In genomic region chr20:49794336-49795124, GRCh38 we compare ENCODE assay signal across 16 cellular contexts. TPM values are rescaled to one million over a fixed set of nuclear protein-coding genes. Genes with fewer than 3 reads are reported as not detected.
DNase-seq lines count a peak whose midpoint lies in the region; ATAC-seq, FAIRE-seq and TF ChIP-seq lines count a peak whose summit lies in the region.
"Had no signal": no experiment of that assay in that cellular context is flagged by ENCODE, and none has a peak within 500 bp of the region (broad histone marks: within the 10 kb centered on the region; RNA-seq: fewer than 3 reads in every experiment).

No MANE protein-coding gene starts in this region.

- no peak overlapping the region for H2AFZ ChIP-seq in GM12878 (ENCODE audit: control insufficient read depth, low read depth, low read length)

- H3K4me1 Mint-ChIP-seq in Calu3 (ENCODE audit: low read depth, unreplicated experiment) = peaks cover 43% of the 10 kb centered on the region

- no peaks in the 10 kb centered on the region for H3K79me2 ChIP-seq in GM12878 (ENCODE audit: control insufficient read depth, insufficient read depth, low read length)

- intact Hi-C loops in Calu3 (cut with micrococcal nuclease; ENCODE audit: unreplicated experiment) = loop anchor here (5.0 kb wide), 2 partner anchors 82 to 97 kb away; partner anchors contain the start of gene B4GALT5
- intact Hi-C loops in GM12878 (cut with micrococcal nuclease; ENCODE audit: unreplicated experiment) = no loop called here

- H3K36me3 ChIP-seq in GM12878 (ENCODE audit: control insufficient read depth in 2 of 2, insufficient read depth in 2 of 2, low read length in 1 of 2) = no peaks in the 10 kb centered on the region
- no peaks in the 10 kb centered on the region for H3K36me3 ChIP-seq in muscle layer of duodenum (ENCODE audit: control insufficient read depth in 1 of 2, insufficient read depth in 2 of 2, low read length in 2 of 2)
- H3K36me3 ChIP-seq: gastroesophageal sphincter, pancreas, thyroid gland, WERI-Rb-1 had no signal

- TF ChIP-seq POLR2A in GM12878 (IDR thresholded peaks at IDR 0.05; ENCODE audit: low read depth, low read length) = no peak

- TF ChIP-seq RAD21 in GM12878 (IDR thresholded peaks at IDR 0.05; ENCODE audit: insufficient read depth, low read depth, low read length) = no peak

- SMC1A ChIA-PET in GM12878 (lab: Charles Lee; ENCODE audit: uncharacterized antibody, unreplicated experiment) = interaction anchor here (0.7 to 1.3 kb wide), 5 partner anchors 16 to 254 kb away, joined by 3 to 4 read pairs (median 3); no protein-coding TSS in a partner anchor

- BruUV-seq in Calu3 (replicated peaks; lab: Mats Ljungman, UMichigan) (no TSS peak), GM12878 (replicated peaks; lab: Mats Ljungman, UMichigan) (no TSS peak)

- no peaks in the 10 kb centered on the region; the same call in 1 of the 2 replicates for H3K4me1 ChIP-seq in GM12878 (ENCODE audit: control insufficient read depth, insufficient read depth, low read length)
- no peaks in the 10 kb centered on the region for H3K4me1 ChIP-seq in muscle layer of duodenum (ENCODE audit: control insufficient read depth in 1 of 2, insufficient read depth in 2 of 2, low read length in 2 of 2)
- H3K4me1 ChIP-seq: gastroesophageal sphincter, pancreas, thyroid gland had no signal

- ATAC-seq in GM12878 (peak; percentile 47; the same call in 2 of the 3 replicates), GM19455 (IDR thresholded peaks at IDR 0.05; ENCODE audit: unreplicated experiment) (no peak)
- ATAC-seq: gastroesophageal sphincter had no signal

- no peaks in the 10 kb centered on the region; the same call in 2 of the 3 replicates for H3K9me3 ChIP-seq in GM12878 (replicated peaks; ENCODE audit: control insufficient read depth, insufficient read depth, low read length)
- H3K9me3 ChIP-seq in muscle layer of duodenum (ENCODE audit: control insufficient read depth in 1 of 2, low read length in 2 of 2) = no peaks in the 10 kb centered on the region
- H3K9me3 ChIP-seq: gastroesophageal sphincter, pancreas, thyroid gland had no signal

- peaks cover 10% of the 10 kb centered on the region for H3K36me3 Mint-ChIP-seq in Calu3 (ENCODE audit: insufficient read depth, unreplicated experiment)

- WGBS in GM12878 (ENCODE audit: insufficient coverage, insufficient replicate concordance, low lambda C conversion rate, missing lambda C conversion rate) = 74% methylated on average over 10 of the region's 10 CpGs

- H3K27ac Mint-ChIP-seq in Calu3 (ENCODE audit: unreplicated experiment) = peak overlapping the region; percentile 45

- in situ Hi-C loops in GM12878 (cut with MboI) = no loop called here

- TF ChIP-seq CTCF in Calu3 (IDR thresholded peaks at IDR 0.05; ENCODE audit: unreplicated experiment) (no peak), GM12878 (IDR thresholded peaks at IDR 0.05 in 2 of 3, conservative IDR thresholded peaks at IDR 0.05 in 1 of 3; ENCODE audit: control insufficient read depth in 2 of 3, extremely low read depth in 1 of 3, insufficient read depth in 1 of 3, low read depth in 3 of 3, low read length in 3 of 3) (no peak), GM10266 (IDR thresholded peaks at IDR 0.05; ENCODE audit: control insufficient read depth, insufficient read depth, low read depth, missing control alignments) (no peak)

- TF ChIP-seq EP300 in GM12878 (IDR thresholded peaks at IDR 0.05; ENCODE audit: borderline replicate concordance in 1 of 2, control insufficient read depth in 1 of 2, low read depth in 2 of 2, low read length in 2 of 2) = no peak

- FAIRE-seq in GM12878 (lab: Jason Lieb, UNC) = no peak
- FAIRE-seq in urothelium cell line (lab: Jason Lieb, UNC) = no peak
- FAIRE-seq: pancreas had no signal

- CTCF ChIA-PET in Calu3 (lab: Charles Lee) = interaction anchor here (0.5 to 2.3 kb wide), 4 partner anchors 18 to 183 kb away, joined by 3 to 11 read pairs (median 6); partner anchors contain the start of gene SLC9A8
- CTCF ChIA-PET in GM12878 (lab: Yijun Ruan, JAX) = interaction anchor here (0.6 to 1.0 kb wide), 3 partner anchors 28 to 186 kb away, joined by 3 read pairs; no protein-coding TSS in a partner anchor

- peak; percentile 59 for DNase-seq in Calu3
- DNase-seq in NOMO-1 (lab: John Stamatoyannopoulos, UW; ENCODE audit: unreplicated experiment in 2 of 2) = peak; percentile 78 to 86
- DNase-seq in GM12878 (ENCODE audit: low read depth, low spot score) = no peak
- no peak for DNase-seq in A172 (ENCODE audit: low spot score)
- DNase-seq in GM10266 (ENCODE audit: extremely low spot score) = no peak
- DNase-seq in urothelium cell line (ENCODE audit: low spot score) = no peak
- DNase-seq: cerebellar nuclear complex; left cardiac atrium; NCI-H2081 treated with DMSO at 0.1 percent for 48 hours; pancreas; stimulated activated CD4-positive, alpha-beta T cell treated with anti-CD3 and anti-CD28 coated beads, Interleukin-4, amount 100 ng/mL, for 4 hours; thyroid gland; WERI-Rb-1 had no signal

- POLR2A ChIA-PET in GM12878 (lab: Charles Lee) = interaction anchor here (2.7 kb wide), 1 partner anchor 19 kb away, joined by 9 read pairs; no protein-coding TSS in a partner anchor

- no peaks in the 10 kb centered on the region for H3K27me3 ChIP-seq in GM12878 (replicated peaks in 1 of 2; ENCODE audit: control insufficient read depth in 2 of 2, insufficient read depth in 2 of 2, low read length in 1 of 2)
- no peaks in the 10 kb centered on the region for H3K27me3 ChIP-seq in muscle layer of duodenum (ENCODE audit: low read depth, low read length)
- H3K27me3 ChIP-seq: gastroesophageal sphincter, pancreas, thyroid gland had no signal

- no peaks in the 10 kb centered on the region for H3K9me3 Mint-ChIP-seq in Calu3 (ENCODE audit: low read depth, unreplicated experiment)

- no peak overlapping the region for H3K4me3 Mint-ChIP-seq in Calu3 (ENCODE audit: low read depth, unreplicated experiment)

- H3K4me2 ChIP-seq in GM12878 (ENCODE audit: control insufficient read depth, insufficient read depth) = no peak overlapping the region

- RAD21 ChIA-PET in GM12878 (lab: Charles Lee; ENCODE audit: unreplicated experiment) = interaction anchor here (1.0 to 1.6 kb wide), 2 partner anchors 7 to 52 kb away, joined by 3 to 5 read pairs; no protein-coding TSS in a partner anchor

- H3K4me3 ChIP-seq in GM12878 (no peak overlapping the region), muscle layer of duodenum (ENCODE audit: low read depth in 1 of 2, low read length in 2 of 2) (no peak overlapping the region)
- H3K4me3 ChIP-seq: gastroesophageal sphincter, pancreas, thyroid gland had no signal

- no peaks in the 10 kb centered on the region for H3K27me3 Mint-ChIP-seq in Calu3 (ENCODE audit: unreplicated experiment)

- H3K9ac ChIP-seq in GM12878 (ENCODE audit: control insufficient read depth, insufficient read depth, low read length) = no peak overlapping the region

- H4K20me1 ChIP-seq in GM12878 (ENCODE audit: control insufficient read depth, insufficient read depth) = no peaks in the 10 kb centered on the region

- H3K27ac ChIP-seq in GM12878 (ENCODE audit: control insufficient read depth, insufficient read depth) (no peak overlapping the region), muscle layer of duodenum (ENCODE audit: low read length) (peak overlapping the region; percentile 47)
- H3K27ac ChIP-seq: pancreas, thyroid gland, WERI-Rb-1 had no signal

TF ChIP-seq in GM12878, 131 proteins besides CTCF, POLR2A, EP300 and RAD21 (continues in another document):
- no peak for TF ChIP-seq CBX5 (IDR thresholded peaks at IDR 0.05; ENCODE audit: low read depth)
- TF ChIP-seq MLLT1 (IDR thresholded peaks at IDR 0.05) = no peak
- no peak for TF ChIP-seq SP1 (IDR thresholded peaks at IDR 0.05; ENCODE audit: low read depth, low read length)
- 0 out of 2 replicates have a peak, but pooled peaks have one; percentile 10 for TF ChIP-seq IKZF1 (conservative IDR thresholded peaks at IDR 0.05)
- TF ChIP-seq NFYA (IDR thresholded peaks at IDR 0.05; ENCODE audit: borderline replicate concordance, low read depth, low read length) = no peak
- TF ChIP-seq ZNF622 (IDR thresholded peaks at IDR 0.05) = no peak

RNA-seq across cellular contexts. Expression of gene SLC9A8, which starts 18.1 kb away (rescaled TPM):
- total RNA-seq in Calu3 (2022) = 30.0 and 31.7 TPM in 2 replicates
- 52.8 and 65.8 TPM in 2 replicates for total RNA-seq in GM12878 (2013; cell fraction: nucleolus; rRNA removed)
- 11.7 and 15.5 TPM in 2 replicates for total RNA-seq in GM12878 (2014; rRNA removed)
- total RNA-seq in GM12878 (2014; rRNA removed; fragmentation: Illumina TruSeq; extraction: Trizol) = 7.8 and 8.8 TPM in 2 replicates
- 11.5 and 11.8 TPM in 2 replicates for total RNA-seq in GM12878 (2021)
- 4.4 TPM for polyA plus RNA-seq in GM12878 (2011; ENCODE audit: low read depth)
- 3.0 and 5.1 TPM in 2 replicates for polyA plus RNA-seq in GM12878 (2011; rRNA removed)
- polyA plus RNA-seq in GM12878 (2011; cell fraction: cytosol; rRNA removed) = 4.5 TPM in 2 replicates
- 23.5 and 26.3 TPM in 2 replicates for polyA plus RNA-seq in GM12878 (2011; cell fraction: nucleus; rRNA removed)
- 7.2 and 8.6 TPM in 2 replicates for polyA plus RNA-seq in GM12878 (2012)
- 6.5 and 8.2 TPM in 2 replicates for polyA plus RNA-seq in GM12878 (2014; fragmentation: Illumina TruSeq; extraction: Trizol)
- polyA plus RNA-seq in GM12878 (2014; fragmentation: Nextera tagmentation; extraction: Ambion mirVana) = under 1 TPM; 0.40 to 0.53 TPM
- polyA plus RNA-seq in GM12878 (2014; rRNA removed) = 8.9 and 9.5 TPM in 2 replicates
- 1 to 10 TPM; 4.7 to 4.9 TPM for polyA plus RNA-seq in GM12878 (2016; fragmentation: Nextera tagmentation; extraction: Ambion mirVana)
- polyA minus RNA-seq in GM12878 (2011; rRNA and poly(A)+ RNA removed) = 36.6 and 38.0 TPM in 2 replicates
- 1.6 and 1.9 TPM in 2 replicates for polyA minus RNA-seq in GM12878 (2011; cell fraction: cytosol; rRNA and poly(A)+ RNA removed)
- polyA minus RNA-seq in GM12878 (2011; cell fraction: nucleus; rRNA and poly(A)+ RNA removed) = 29.6 and 48.5 TPM in 2 replicates
- 9.9 and 10.6 TPM in 2 replicates for total RNA-seq in A172 (2014; rRNA removed; shearing (Covaris generic))

Comparison
In these comparisons a context has a peak if more than half of its experiments do, and no peak if none do; other contexts are left out.
1. DNase-seq: peak in Calu3 (single experiment) and NOMO-1 (2 of 2); none in GM12878 (single experiment), A172 (single experiment), GM10266 (single experiment) and urothelium cell line (single experiment).